Comparison of ENCODE assay signal across 8 cellular contexts in genomic region chr17:46193626-46194392, GRCh38. TPM values are rescaled to one million over a fixed set of nuclear protein-coding genes. Genes with fewer than 3 reads are reported as not detected.
DNase-seq lines count a peak whose midpoint lies in the region; ATAC-seq, FAIRE-seq and TF ChIP-seq lines count a peak whose summit lies in the region.

No MANE protein-coding gene starts in this region.

- peaks cover 50% of the 10 kb centered on the region for H3K79me2 ChIP-seq in OCI-LY1 (ENCODE audit: insufficient read depth, low read length)

- H3K36me3 ChIP-seq in OCI-LY1 (ENCODE audit: insufficient read depth, low read length): peaks cover 8% of the 10 kb centered on the region; the same call in 1 of the 2 replicates

- DNase-seq in D721Med (ENCODE audit: insufficient read length, low spot score) (peak; percentile 54), HuH-7 (ENCODE audit: low spot score) (peak; percentile 91), activated T-cell treated with anti-CD3 and anti-CD28 coated beads for 1 hour (ENCODE audit: low read depth) (peak; percentile 93), epithelial cell of esophagus (ENCODE audit: low read depth) (peak; percentile 98)
- peak; percentile 77 to 90 for DNase-seq in stimulated activated CD8-positive, alpha-beta memory T cell treated with anti-CD3 and anti-CD28 coated beads, Interleukin-2, amount 100 ng/mL, for 1 hour (ENCODE audit: low read depth in 2 of 2)

- H3K4me3 ChIP-seq in OCI-LY1 (ENCODE audit: low read depth, low read length, poor library complexity, severe bottlenecking) (peak overlapping the region; percentile 100), epithelial cell of esophagus (ENCODE audit: low read length) (peak overlapping the region; percentile 89), mononuclear cell (ENCODE audit: low read length) (peak overlapping the region; percentile 88)

- peak overlapping the region; percentile 86 for H3K9ac ChIP-seq in OCI-LY1 (ENCODE audit: low read length)

- H3K27ac ChIP-seq in OCI-LY1 (ENCODE audit: low read depth, low read length, poor library complexity, severe bottlenecking): peak overlapping the region; percentile 94

- no peaks in the 10 kb centered on the region for H3K9me2 ChIP-seq in OCI-LY1 (ENCODE audit: low read depth, low read length)

- peak overlapping the region; percentile 73 for H3K4me2 ChIP-seq in OCI-LY1 (ENCODE audit: low read length)

- no peaks in the 10 kb centered on the region for H3K27me3 ChIP-seq in OCI-LY1 (ENCODE audit: insufficient read depth, low read length)
- H3K27me3 ChIP-seq in mononuclear cell (ENCODE audit: insufficient read depth, low read length): no peaks in the 10 kb centered on the region

- H4K20me1 ChIP-seq in OCI-LY1 (ENCODE audit: insufficient read depth, low read length): no peaks in the 10 kb centered on the region; the same call in 1 of the 2 replicates

- no peak overlapping the region for H2AFZ ChIP-seq in OCI-LY1 (ENCODE audit: low read length)

- H3K4me1 ChIP-seq in OCI-LY1 (ENCODE audit: insufficient read depth, low read length, severe bottlenecking): peaks cover 46% of the 10 kb centered on the region
- H3K4me1 ChIP-seq in mononuclear cell (ENCODE audit: insufficient read depth, low read length): peaks cover 50% of the 10 kb centered on the region

- H3F3A ChIP-seq in OCI-LY1 (ENCODE audit: insufficient read depth, low read length): peaks cover 13% of the 10 kb centered on the region

- ATAC-seq in GM21515 (IDR thresholded peaks at IDR 0.05; ENCODE audit: unreplicated experiment): peak; percentile 50

- no peak for FAIRE-seq in D721Med (lab: Jason Lieb, UNC)

- H3K9me3 ChIP-seq in OCI-LY1 (ENCODE audit: low read length) (no peaks in the 10 kb centered on the region), mononuclear cell (ENCODE audit: low read depth, low read length) (no peaks in the 10 kb centered on the region)

- TF ChIP-seq CTCF in D721Med (IDR thresholded peaks at IDR 0.05; ENCODE audit: insufficient read depth, missing control alignments) (no peak), OCI-LY1 (IDR thresholded peaks at IDR 0.05; ENCODE audit: low read length) (no peak; the same call in 1 of the 2 replicates), epithelial cell of esophagus (IDR thresholded peaks at IDR 0.05; ENCODE audit: insufficient read depth, low read depth, low read length, missing control alignments) (peak; percentile 11)

RNA-seq across cellular contexts. Expression of gene KANSL1, which starts 0.6 kb away (rescaled TPM):
- total RNA-seq in mononuclear cell: 216 TPM

Comparison
In these comparisons a context has a peak if more than half of its experiments do, and no peak if none do; other contexts are left out.
1. Peak in every context shown above with its lines: DNase-seq, ATAC-seq, H3K4me3 ChIP-seq and H3K27ac ChIP-seq.